In genomic region chr5:67402526-67402925, GRCh38 we compare ENCODE assay signal across 1 cellular context.
TF ChIP-seq lines count a peak whose summit lies in the region.

No MANE protein-coding gene starts in this region.

TF ChIP-seq in GM23338, 12 proteins besides CTCF, POLR2A, EP300 and RAD21 (continued from another document):
- no peak for TF ChIP-seq REST (IDR thresholded peaks at IDR 0.05; ENCODE audit: unreplicated experiment)
- no peak for TF ChIP-seq JUNB (IDR thresholded peaks at IDR 0.05; ENCODE audit: unreplicated experiment)
- no peak for TF ChIP-seq CREB1 (CRISPR knock-in tag; IDR thresholded peaks at IDR 0.05; ENCODE audit: low read depth)
- no peak for TF ChIP-seq ZNF462 (CRISPR knock-in tag; IDR thresholded peaks at IDR 0.05)
- TF ChIP-seq ZNF331 (CRISPR knock-in tag; IDR thresholded peaks at IDR 0.05; ENCODE audit: low read depth) = no peak
- TF ChIP-seq EZH2phosphoT487 (IDR thresholded peaks at IDR 0.05; ENCODE audit: unreplicated experiment) = no peak
- TF ChIP-seq ZNF114 (CRISPR knock-in tag; IDR thresholded peaks at IDR 0.05) = no peak
- no peak for TF ChIP-seq NANOG (IDR thresholded peaks at IDR 0.05; ENCODE audit: borderline replicate concordance)
TF ChIP-seq in GM23338: peak in this region for 0.
